ENCODE assay signal across 1 cellular context in the genomic region with DNA sequence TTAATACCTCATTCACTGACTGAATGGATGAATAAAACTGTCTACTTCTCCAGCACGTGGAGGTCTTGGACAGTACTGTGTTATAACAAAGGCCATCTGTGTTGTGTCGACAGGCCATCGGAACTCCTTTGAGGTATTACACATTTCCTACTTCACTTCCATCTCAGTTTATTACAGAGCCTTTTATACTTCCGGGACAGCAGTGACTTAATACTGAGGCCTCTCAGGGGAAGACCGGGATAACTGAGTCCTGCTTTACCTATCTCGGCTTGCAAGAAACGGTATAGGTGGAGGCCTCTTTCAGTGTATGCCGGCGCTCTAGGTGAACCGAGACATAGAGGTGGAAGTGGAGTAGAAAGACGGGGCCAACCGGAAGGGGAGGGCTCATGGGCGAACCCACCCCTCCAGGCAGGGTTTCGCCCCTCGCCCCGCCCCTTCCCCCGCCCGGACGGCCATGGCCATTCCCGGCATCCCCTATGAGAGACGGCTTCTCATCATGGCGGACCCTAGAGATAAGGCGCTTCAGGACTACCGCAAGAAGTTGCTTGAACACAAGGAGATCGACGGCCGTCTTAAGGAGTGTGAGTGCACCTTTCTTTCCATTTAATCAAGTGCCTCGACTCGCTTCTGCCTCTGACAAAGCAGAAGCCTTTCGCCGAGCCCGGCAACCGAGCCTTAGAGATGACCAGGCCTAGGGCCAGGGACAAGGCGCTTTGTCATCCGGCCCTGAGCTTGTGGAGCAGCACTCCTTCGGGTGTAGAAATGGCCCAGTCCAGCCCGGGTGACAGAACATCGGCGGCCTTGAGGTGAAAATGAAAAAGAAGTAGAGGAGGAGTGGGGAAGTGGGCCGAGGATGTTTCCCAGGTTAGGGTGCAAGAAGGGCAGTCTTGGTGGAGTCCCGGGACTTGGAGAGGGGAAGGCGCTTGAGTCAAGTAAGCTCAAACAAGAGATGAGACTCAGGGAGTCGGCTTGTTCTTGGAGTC.
TF ChIP-seq lines count a peak whose summit lies in the region.

A gene (plus strand): TSS at position 477 of the 983 bp plus-strand sequence. CDS start 20 bp downstream, at position 497.

TF ChIP-seq in GM23338, 12 proteins besides CTCF, POLR2A, EP300 and RAD21 (continued from another document):
- TF ChIP-seq NANOG (IDR thresholded peaks at IDR 0.05; ENCODE audit: borderline replicate concordance) = no peak
- no peak for TF ChIP-seq STAT1 (IDR thresholded peaks at IDR 0.05; ENCODE audit: unreplicated experiment)
- no peak for TF ChIP-seq JUNB (IDR thresholded peaks at IDR 0.05; ENCODE audit: unreplicated experiment)
- TF ChIP-seq CREB1 (CRISPR knock-in tag; IDR thresholded peaks at IDR 0.05; ENCODE audit: low read depth) = no peak
- no peak for TF ChIP-seq EZH2phosphoT487 (IDR thresholded peaks at IDR 0.05; ENCODE audit: unreplicated experiment)
- TF ChIP-seq, protein P1, sequence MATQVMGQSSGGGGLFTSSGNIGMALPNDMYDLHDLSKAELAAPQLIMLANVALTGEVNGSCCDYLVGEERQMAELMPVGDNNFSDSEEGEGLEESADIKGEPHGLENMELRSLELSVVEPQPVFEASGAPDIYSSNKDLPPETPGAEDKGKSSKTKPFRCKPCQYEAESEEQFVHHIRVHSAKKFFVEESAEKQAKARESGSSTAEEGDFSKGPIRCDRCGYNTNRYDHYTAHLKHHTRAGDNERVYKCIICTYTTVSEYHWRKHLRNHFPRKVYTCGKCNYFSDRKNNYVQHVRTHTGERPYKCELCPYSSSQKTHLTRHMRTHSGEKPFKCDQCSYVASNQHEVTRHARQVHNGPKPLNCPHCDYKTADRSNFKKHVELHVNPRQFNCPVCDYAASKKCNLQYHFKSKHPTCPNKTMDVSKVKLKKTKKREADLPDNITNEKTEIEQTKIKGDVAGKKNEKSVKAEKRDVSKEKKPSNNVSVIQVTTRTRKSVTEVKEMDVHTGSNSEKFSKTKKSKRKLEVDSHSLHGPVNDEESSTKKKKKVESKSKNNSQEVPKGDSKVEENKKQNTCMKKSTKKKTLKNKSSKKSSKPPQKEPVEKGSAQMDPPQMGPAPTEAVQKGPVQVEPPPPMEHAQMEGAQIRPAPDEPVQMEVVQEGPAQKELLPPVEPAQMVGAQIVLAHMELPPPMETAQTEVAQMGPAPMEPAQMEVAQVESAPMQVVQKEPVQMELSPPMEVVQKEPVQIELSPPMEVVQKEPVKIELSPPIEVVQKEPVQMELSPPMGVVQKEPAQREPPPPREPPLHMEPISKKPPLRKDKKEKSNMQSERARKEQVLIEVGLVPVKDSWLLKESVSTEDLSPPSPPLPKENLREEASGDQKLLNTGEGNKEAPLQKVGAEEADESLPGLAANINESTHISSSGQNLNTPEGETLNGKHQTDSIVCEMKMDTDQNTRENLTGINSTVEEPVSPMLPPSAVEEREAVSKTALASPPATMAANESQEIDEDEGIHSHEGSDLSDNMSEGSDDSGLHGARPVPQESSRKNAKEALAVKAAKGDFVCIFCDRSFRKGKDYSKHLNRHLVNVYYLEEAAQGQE (IDR thresholded peaks at IDR 0.05; ENCODE audit: unreplicated experiment) = no peak
- peak; percentile 97 for TF ChIP-seq POLR2AphosphoS5 (IDR thresholded peaks at IDR 0.05; ENCODE audit: low read depth)
- TF ChIP-seq, protein P2, sequence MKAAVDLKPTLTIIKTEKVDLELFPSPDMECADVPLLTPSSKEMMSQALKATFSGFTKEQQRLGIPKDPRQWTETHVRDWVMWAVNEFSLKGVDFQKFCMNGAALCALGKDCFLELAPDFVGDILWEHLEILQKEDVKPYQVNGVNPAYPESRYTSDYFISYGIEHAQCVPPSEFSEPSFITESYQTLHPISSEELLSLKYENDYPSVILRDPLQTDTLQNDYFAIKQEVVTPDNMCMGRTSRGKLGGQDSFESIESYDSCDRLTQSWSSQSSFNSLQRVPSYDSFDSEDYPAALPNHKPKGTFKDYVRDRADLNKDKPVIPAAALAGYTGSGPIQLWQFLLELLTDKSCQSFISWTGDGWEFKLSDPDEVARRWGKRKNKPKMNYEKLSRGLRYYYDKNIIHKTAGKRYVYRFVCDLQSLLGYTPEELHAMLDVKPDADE (IDR thresholded peaks at IDR 0.05) = peak; percentile 63; the same call in 1 of the 2 replicates
- TF ChIP-seq ZNF331 (CRISPR knock-in tag; IDR thresholded peaks at IDR 0.05; ENCODE audit: low read depth) = no peak
- TF ChIP-seq, protein P3, sequence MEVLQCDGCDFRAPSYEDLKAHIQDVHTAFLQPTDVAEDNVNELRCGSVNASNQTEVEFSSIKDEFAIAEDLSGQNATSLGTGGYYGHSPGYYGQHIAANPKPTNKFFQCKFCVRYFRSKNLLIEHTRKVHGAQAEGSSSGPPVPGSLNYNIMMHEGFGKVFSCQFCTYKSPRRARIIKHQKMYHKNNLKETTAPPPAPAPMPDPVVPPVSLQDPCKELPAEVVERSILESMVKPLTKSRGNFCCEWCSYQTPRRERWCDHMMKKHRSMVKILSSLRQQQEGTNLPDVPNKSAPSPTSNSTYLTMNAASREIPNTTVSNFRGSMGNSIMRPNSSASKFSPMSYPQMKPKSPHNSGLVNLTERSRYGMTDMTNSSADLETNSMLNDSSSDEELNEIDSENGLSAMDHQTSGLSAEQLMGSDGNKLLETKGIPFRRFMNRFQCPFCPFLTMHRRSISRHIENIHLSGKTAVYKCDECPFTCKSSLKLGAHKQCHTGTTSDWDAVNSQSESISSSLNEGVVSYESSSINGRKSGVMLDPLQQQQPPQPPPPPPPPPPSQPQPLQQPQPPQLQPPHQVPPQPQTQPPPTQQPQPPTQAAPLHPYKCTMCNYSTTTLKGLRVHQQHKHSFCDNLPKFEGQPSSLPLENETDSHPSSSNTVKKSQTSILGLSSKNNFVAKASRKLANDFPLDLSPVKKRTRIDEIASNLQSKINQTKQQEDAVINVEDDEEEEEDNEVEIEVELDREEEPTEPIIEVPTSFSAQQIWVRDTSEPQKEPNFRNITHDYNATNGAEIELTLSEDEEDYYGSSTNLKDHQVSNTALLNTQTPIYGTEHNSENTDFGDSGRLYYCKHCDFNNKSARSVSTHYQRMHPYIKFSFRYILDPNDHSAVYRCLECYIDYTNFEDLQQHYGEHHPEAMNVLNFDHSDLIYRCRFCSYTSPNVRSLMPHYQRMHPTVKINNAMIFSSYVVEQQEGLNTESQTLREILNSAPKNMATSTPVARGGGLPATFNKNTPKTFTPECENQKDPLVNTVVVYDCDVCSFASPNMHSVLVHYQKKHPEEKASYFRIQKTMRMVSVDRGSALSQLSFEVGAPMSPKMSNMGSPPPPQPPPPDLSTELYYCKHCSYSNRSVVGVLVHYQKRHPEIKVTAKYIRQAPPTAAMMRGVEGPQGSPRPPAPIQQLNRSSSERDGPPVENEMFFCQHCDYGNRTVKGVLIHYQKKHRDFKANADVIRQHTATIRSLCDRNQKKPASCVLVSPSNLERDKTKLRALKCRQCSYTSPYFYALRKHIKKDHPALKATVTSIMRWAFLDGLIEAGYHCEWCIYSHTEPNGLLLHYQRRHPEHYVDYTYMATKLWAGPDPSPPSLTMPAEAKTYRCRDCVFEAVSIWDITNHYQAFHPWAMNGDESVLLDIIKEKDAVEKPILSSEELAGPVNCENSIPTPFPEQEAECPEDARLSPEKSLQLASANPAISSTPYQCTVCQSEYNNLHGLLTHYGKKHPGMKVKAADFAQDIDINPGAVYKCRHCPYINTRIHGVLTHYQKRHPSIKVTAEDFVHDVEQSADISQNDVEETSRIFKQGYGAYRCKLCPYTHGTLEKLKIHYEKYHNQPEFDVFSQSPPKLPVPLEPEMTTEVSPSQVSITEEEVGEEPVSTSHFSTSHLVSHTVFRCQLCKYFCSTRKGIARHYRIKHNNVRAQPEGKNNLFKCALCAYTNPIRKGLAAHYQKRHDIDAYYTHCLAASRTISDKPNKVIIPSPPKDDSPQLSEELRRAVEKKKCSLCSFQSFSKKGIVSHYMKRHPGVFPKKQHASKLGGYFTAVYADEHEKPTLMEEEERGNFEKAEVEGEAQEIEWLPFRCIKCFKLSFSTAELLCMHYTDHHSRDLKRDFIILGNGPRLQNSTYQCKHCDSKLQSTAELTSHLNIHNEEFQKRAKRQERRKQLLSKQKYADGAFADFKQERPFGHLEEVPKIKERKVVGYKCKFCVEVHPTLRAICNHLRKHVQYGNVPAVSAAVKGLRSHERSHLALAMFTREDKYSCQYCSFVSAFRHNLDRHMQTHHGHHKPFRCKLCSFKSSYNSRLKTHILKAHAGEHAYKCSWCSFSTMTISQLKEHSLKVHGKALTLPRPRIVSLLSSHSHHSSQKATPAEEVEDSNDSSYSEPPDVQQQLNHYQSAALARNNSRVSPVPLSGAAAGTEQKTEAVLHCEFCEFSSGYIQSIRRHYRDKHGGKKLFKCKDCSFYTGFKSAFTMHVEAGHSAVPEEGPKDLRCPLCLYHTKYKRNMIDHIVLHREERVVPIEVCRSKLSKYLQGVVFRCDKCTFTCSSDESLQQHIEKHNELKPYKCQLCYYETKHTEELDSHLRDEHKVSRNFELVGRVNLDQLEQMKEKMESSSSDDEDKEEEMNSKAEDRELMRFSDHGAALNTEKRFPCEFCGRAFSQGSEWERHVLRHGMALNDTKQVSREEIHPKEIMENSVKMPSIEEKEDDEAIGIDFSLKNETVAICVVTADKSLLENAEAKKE (CRISPR knock-in tag; IDR thresholded peaks at IDR 0.05) = no peak
